In genomic region chr7:39978252-39978934, GRCh38 we compare ENCODE assay signal across 21 cellular contexts. TPM values are rescaled to one million over a fixed set of nuclear protein-coding genes. Genes with fewer than 3 reads are reported as not detected.
A peak's percentile ranks its signal among the peaks of the same experiment; 100 is the strongest.
DNase-seq lines count a peak whose midpoint lies in the region; ATAC-seq, FAIRE-seq and TF ChIP-seq lines count a peak whose summit lies in the region.
"Had no signal": no experiment of that assay in that cellular context is flagged by ENCODE, and none has a peak within 500 bp of the region (broad histone marks: within the 10 kb centered on the region; RNA-seq: fewer than 3 reads in every experiment).

No MANE protein-coding gene starts in this region.

- H3K4me2 ChIP-seq in A549 (no peak overlapping the region), OCI-LY1 (ENCODE audit: low read length) (peak overlapping the region; percentile 27; the same call in 1 of the 2 replicates), H1 (ENCODE audit: insufficient read depth in 1 of 2, low read depth in 2 of 2, low read length in 2 of 2) (peak overlapping the region; percentile 54 to 58)

- DNase-seq in A549 (ENCODE audit: low read depth in 1 of 2, low spot score in 1 of 2) = no peak
- no peak for DNase-seq in GM12891 (ENCODE audit: insufficient read length, low spot score)
- DNase-seq in H1 (ENCODE audit: low read depth in 1 of 2, low spot score in 2 of 2) = no peak
- DNase-seq in EL = no peak
- DNase-seq in NCI-H69 (lab: John Stamatoyannopoulos, UW) = no peak
- DNase-seq in SHP77 treated with DMSO at 0.1 percent for 48 hours (lab: John Stamatoyannopoulos, UW) = no peak
- DNase-seq: activated T-cell treated with anti-CD3 and anti-CD28 coated beads, Interleukin-2, amount 50 U/mL, for 72 hours; foreskin keratinocyte; HCEC 1CT; Kasumi-1; left ventricle myocardium inferior; NCI-H1417; NCI-H2171 treated with DMSO at 0.1 percent for 48 hours; NCI-H748 treated with DMSO at 0.1 percent for 48 hours; Peyer's patch; right lobe of liver; stimulated activated naive CD8-positive, alpha-beta T cell treated with anti-CD3 and anti-CD28 coated beads, Interleukin-15, Interleukin-2, amounts not matched to agents 100 U/mL and 50 U/mL, for 24 hours; transverse colon had no signal

- TF ChIP-seq POLR2A in A549 (IDR thresholded peaks at IDR 0.05; ENCODE audit: low read length) (no peak), GM12891 (IDR thresholded peaks at IDR 0.05; ENCODE audit: low read depth, low read length) (no peak), H1 (IDR thresholded peaks at IDR 0.05; ENCODE audit: control extremely low read depth in 1 of 2, low read depth in 2 of 2, low read length in 2 of 2) (no peak)

- H3K79me2 ChIP-seq in OCI-LY1 (ENCODE audit: insufficient read depth, low read length) (peaks cover 85% of the 10 kb centered on the region), H1 (ENCODE audit: control insufficient read depth in 1 of 2, insufficient read depth in 2 of 2, low read length in 2 of 2) (peaks cover 8 to 85% of the 10 kb centered on the region in 2 experiments; a peak in 3 of 4 replicates)

- H4K91ac ChIP-seq in H1 (replicated peaks; ENCODE audit: insufficient read length, low read length) = no peak overlapping the region

- CTCF ChIA-PET in A549 (lab: Yijun Ruan, JAX) = interaction anchor here (0.8 to 1.4 kb wide), 4 partner anchors 10 to 74 kb away, joined by 3 to 4 read pairs (median 4); no protein-coding TSS in a partner anchor
- CTCF ChIA-PET in H1 (lab: Charles Lee; ENCODE audit: partially characterized antibody) = interaction anchor here (1.1 to 1.5 kb wide), 3 partner anchors 9 to 27 kb away, joined by 3 to 5 read pairs (median 4); no protein-coding TSS in a partner anchor

- H3K36me3 ChIP-seq in OCI-LY1 (ENCODE audit: insufficient read depth, low read length) (no peaks in the 10 kb centered on the region), H1 (ENCODE audit: control insufficient read depth in 2 of 4, insufficient read depth in 4 of 4, low read length in 3 of 4) (no peaks in the 10 kb centered on the region)
- H3K36me3 ChIP-seq: left ventricle myocardium inferior, Peyer's patch, right lobe of liver, transverse colon had no signal

- H3K4ac ChIP-seq in H1 (replicated peaks; ENCODE audit: insufficient read length, low read depth, low read length) = peak overlapping the region; percentile 39

- no peak overlapping the region for H3K27ac ChIP-seq in A549
- peak overlapping the region; percentile 15 for H3K27ac ChIP-seq in OCI-LY1 (ENCODE audit: low read depth, low read length, poor library complexity, severe bottlenecking)
- H3K27ac ChIP-seq in H1 (ENCODE audit: low read depth, low read length) = no peak overlapping the region
- H3K27ac ChIP-seq: foreskin keratinocyte, left ventricle myocardium inferior, Peyer's patch, right lobe of liver, SK-N-MC, transverse colon had no signal

- H3K9ac ChIP-seq in OCI-LY1 (ENCODE audit: low read length) (no peak overlapping the region; the same call in 1 of the 2 replicates), H1 (replicated peaks in 1 of 4; ENCODE audit: extremely low read depth in 1 of 4, low read depth in 3 of 4, low read length in 3 of 4) (peak overlapping the region in 1 of 4 experiments; percentile 69; a peak in 1 of 7 replicates)

- H3K27me3 ChIP-seq in OCI-LY1 (ENCODE audit: insufficient read depth, low read length) = no peaks in the 10 kb centered on the region
- no peaks in the 10 kb centered on the region for H3K27me3 ChIP-seq in H1 (replicated peaks in 1 of 4; ENCODE audit: control insufficient read depth in 3 of 4, extremely low read depth in 1 of 4, insufficient read depth in 3 of 4, low read length in 3 of 4)
- H3K27me3 ChIP-seq: foreskin keratinocyte, Peyer's patch, right lobe of liver, transverse colon had no signal

- H3K9me2 ChIP-seq in OCI-LY1 (ENCODE audit: low read depth, low read length) = no peaks in the 10 kb centered on the region

- peak overlapping the region; percentile 87 for H2BK120ac ChIP-seq in H1 (replicated peaks; ENCODE audit: low read depth, low read length)

- H3F3A ChIP-seq in OCI-LY1 (ENCODE audit: insufficient read depth, low read length) = no peaks in the 10 kb centered on the region

- POLR2A ChIA-PET in A549 (lab: Yijun Ruan, JAX) = no interaction called here
- POLR2A ChIA-PET in H1 (lab: Charles Lee; ENCODE audit: partially characterized antibody) = interaction anchor here (0.9 to 1.0 kb wide), 2 partner anchors 19 to 27 kb away, joined by 3 read pairs; no protein-coding TSS in a partner anchor

- H3K23me2 ChIP-seq in H1 (ENCODE audit: low read depth, low read length) = no peaks in the 10 kb centered on the region

- TF ChIP-seq RAD21 in A549 (conservative IDR thresholded peaks at IDR 0.05 in 1 of 2, IDR thresholded peaks at IDR 0.05 in 1 of 2) = no peak
- TF ChIP-seq RAD21 in H1 (IDR thresholded peaks at IDR 0.05 in 1 of 2, conservative IDR thresholded peaks at IDR 0.05 in 1 of 2; ENCODE audit: low read depth in 2 of 2, low read length in 2 of 2) = no peak

- H3K79me1 ChIP-seq in H1 (ENCODE audit: low read depth, low read length) = peaks cover 6% of the 10 kb centered on the region

- WGBS in A549 (ENCODE audit: missing lambda C conversion rate) = 78% methylated on average over 3 of the region's 3 CpGs
- 32% methylated on average over 3 of the region's 3 CpGs; no CpG with 5 or more reads in 1 of the 2 experiments for WGBS in H1 (ENCODE audit: extremely low coverage in 1 of 2, insufficient coverage in 1 of 2, insufficient read length in 1 of 2, insufficient replicate concordance in 2 of 2, low coverage in 1 of 2, low lambda C conversion rate in 2 of 2, missing lambda C conversion rate in 1 of 2), 2 experiments

- peak overlapping the region; percentile 64; the same call in 1 of the 2 replicates for H2BK5ac ChIP-seq in H1 (ENCODE audit: low read depth, low read length)

- no peak for TF ChIP-seq EP300 in A549 (IDR thresholded peaks at IDR 0.05)
- TF ChIP-seq EP300 in H1 (IDR thresholded peaks at IDR 0.05; ENCODE audit: borderline replicate concordance in 1 of 2, low read depth in 2 of 2, low read length in 2 of 2) = no peak

- H3K23ac ChIP-seq in H1 (ENCODE audit: insufficient read length) = peak overlapping the region; percentile 41

- FAIRE-seq in A549 (lab: Jason Lieb, UNC) (peak; percentile 83), GM12891 (lab: Jason Lieb, UNC) (peak; percentile 45), H1 (lab: Jason Lieb, UNC) (peak; percentile 63)

- H3K4me1 ChIP-seq in A549 (no peaks in the 10 kb centered on the region), OCI-LY1 (ENCODE audit: insufficient read depth, low read length, severe bottlenecking) (peaks cover 61% of the 10 kb centered on the region), H1 (replicated peaks in 1 of 4; ENCODE audit: control insufficient read depth in 3 of 4, insufficient read depth in 4 of 4, low read length in 3 of 4) (peaks cover 2 to 17% (median 10%) of the 10 kb centered on the region in 4 experiments; a peak in 5 of 7 replicates)
- H3K4me1 ChIP-seq: foreskin keratinocyte had no signal

- H2BK20ac ChIP-seq in H1 (ENCODE audit: low read length) = no peak overlapping the region

- 0 out of 2 replicates have a peak, but pooled peaks cover 3% of the 10 kb centered on the region for H4K20me1 ChIP-seq in OCI-LY1 (ENCODE audit: insufficient read depth, low read length)
- peaks cover 0 to 4% of the 10 kb centered on the region in 2 experiments for H4K20me1 ChIP-seq in H1 (replicated peaks in 1 of 2; ENCODE audit: control insufficient read depth in 1 of 2, insufficient read depth in 2 of 2, low read length in 2 of 2)

- H2AFZ ChIP-seq in OCI-LY1 (ENCODE audit: low read length) (no peak overlapping the region), H1 (ENCODE audit: low read length) (no peak overlapping the region)

- no peak overlapping the region for H2BK15ac ChIP-seq in H1 (ENCODE audit: low read length)

- H3K18ac ChIP-seq in H1 (ENCODE audit: extremely low read depth, low read length) = 0 out of 2 replicates have a peak overlapping the region, but pooled peaks have one; percentile 55

- peak overlapping the region; percentile 10 for H4K5ac ChIP-seq in H1 (ENCODE audit: insufficient read length, low read depth, low read length)

- ATAC-seq in A549 (no peak), HG03460 (IDR thresholded peaks at IDR 0.05; ENCODE audit: unreplicated experiment) (no peak)
- ATAC-seq: foreskin keratinocyte; right lobe of liver; stimulated activated naive CD8-positive, alpha-beta T cell treated with anti-CD3 and anti-CD28 coated beads, Interleukin-15, Interleukin-2, amounts not matched to agents 100 U/mL and 50 U/mL, for 24 hours had no signal

- H4K8ac ChIP-seq in H1 (ENCODE audit: extremely low read depth, insufficient read depth, low read length) = no peak overlapping the region

- H2AK5ac ChIP-seq in H1 (ENCODE audit: low read depth, low read length) = no peak overlapping the region

- TF ChIP-seq CTCF in A549 (IDR thresholded peaks at IDR 0.05) (no peak), OCI-LY1 (IDR thresholded peaks at IDR 0.05; ENCODE audit: low read length) (no peak), H1 (IDR thresholded peaks at IDR 0.05; ENCODE audit: control extremely low read depth in 1 of 3, insufficient read depth in 1 of 3, low read depth in 1 of 3, low read length in 3 of 3) (no peak)

- H2BK12ac ChIP-seq in H1 (ENCODE audit: low read depth, low read length) = peak overlapping the region; percentile 43; the same call in 1 of the 2 replicates

- peak overlapping the region; percentile 21 for H3K56ac ChIP-seq in H1 (replicated peaks; ENCODE audit: insufficient read length, low read depth, low read length)

- H3K4me3 ChIP-seq in A549 (no peak overlapping the region), OCI-LY1 (ENCODE audit: low read depth, low read length, poor library complexity, severe bottlenecking) (no peak overlapping the region), H1 (ENCODE audit: extremely low read depth in 1 of 4, insufficient read depth in 2 of 4, low read depth in 3 of 4, low read length in 4 of 4) (peak overlapping the region in 1 of 4 experiments; percentile 37; a peak in 3 of 8 replicates)
- H3K4me3 ChIP-seq: left ventricle myocardium inferior, Peyer's patch, right lobe of liver, SK-N-MC, transverse colon had no signal

- no peak overlapping the region for H3K14ac ChIP-seq in H1 (ENCODE audit: insufficient read length)

- H3K9me3 ChIP-seq in A549 (no peaks in the 10 kb centered on the region), OCI-LY1 (ENCODE audit: low read length) (peaks cover 3% of the 10 kb centered on the region), H1 (ENCODE audit: insufficient read depth in 2 of 2, low read depth in 1 of 2, low read length in 1 of 2) (no peaks in the 10 kb centered on the region)
- H3K9me3 ChIP-seq: left ventricle myocardium inferior, Peyer's patch, right lobe of liver, transverse colon had no signal

RNA-seq across cellular contexts. Expression of gene CDK13, which starts 28.3 kb away (rescaled TPM):
- 39.6 and 46.5 TPM in 2 replicates for polyA plus RNA-seq in A549 (2011; rRNA removed)
- polyA plus RNA-seq in A549 (2012; cell fraction: cytosol; rRNA removed) = 9.4 and 11.0 TPM in 2 replicates
- 16.7 and 16.9 TPM in 2 replicates for polyA plus RNA-seq in A549 (2012; cell fraction: nucleus; rRNA removed)
- 17.7 to 18.2 TPM (median 17.9 TPM) in 3 replicates for polyA plus RNA-seq in A549 (2017; fragmentation: RNase III; extraction: RNeasy Plus Mini Kit Qiagen cat#74134 plus additional on column Dnase treatment)
- polyA minus RNA-seq in A549 (2011; rRNA and poly(A)+ RNA removed) = 47.5 and 61.1 TPM in 2 replicates
- 14.7 TPM for polyA plus RNA-seq in GM12891 (2012; ENCODE audit: low read depth, missing spikeins)
- total RNA-seq in H1 (2021; fragmentation: NEBNext Ultra II Directional; extraction: Animal tissue kit (Norgen Biotek cat#: 25700)) = 46.4 and 49.5 TPM in 2 replicates
- polyA plus RNA-seq in H1 (2011; rRNA removed) = 15.5 and 22.6 TPM in 2 replicates
- 22.1 TPM for polyA plus RNA-seq in H1 (2011; cell fraction: cytosol; rRNA removed)
- 26.5 TPM for polyA plus RNA-seq in H1 (2011; cell fraction: nucleus; rRNA removed)
- 25.5 to 34.9 TPM (median 29.9 TPM) in 4 replicates for polyA plus RNA-seq in H1 (2012, experiment 1 of 2)
- 9.1 TPM for polyA plus RNA-seq in H1 (2012, experiment 2 of 2)
- 27.7 TPM for polyA plus RNA-seq in H1 (2013, experiment 1 of 2)
- 22.8 TPM for polyA plus RNA-seq in H1 (2013, experiment 2 of 2)
- 76.6 and 90.8 TPM in 2 replicates for polyA minus RNA-seq in H1 (2011; rRNA and poly(A)+ RNA removed)
- 27.6 TPM for polyA minus RNA-seq in H1 (2011; cell fraction: cytosol; rRNA and poly(A)+ RNA removed)
- polyA minus RNA-seq in H1 (2011; cell fraction: nucleus; rRNA and poly(A)+ RNA removed) = 92.3 TPM
